18 cellular contexts compared by ENCODE assay signal in genomic region chr11:72314600-72315386, GRCh38.
DNase-seq lines count a peak whose midpoint lies in the region; ATAC-seq and TF ChIP-seq lines count a peak whose summit lies in the region.
"Had no signal": no experiment of that assay in that cellular context is flagged by ENCODE, and none has a peak within 500 bp of the region (broad histone marks: within the 10 kb centered on the region; RNA-seq: fewer than 3 reads in every experiment).

No MANE protein-coding gene starts in this region.

- no peak overlapping the region for H3K27ac ChIP-seq in thyroid gland
- H3K27ac ChIP-seq: PC-9, SK-N-MC had no signal

- H3K4me3 ChIP-seq in thyroid gland (replicated peaks in 1 of 3): no peak overlapping the region
- H3K4me3 ChIP-seq: PC-9, SK-N-MC had no signal

- POLR2A ChIA-PET in WTC11 (lab: Charles Lee): interaction anchor here (0.5 kb wide), 1 partner anchor 37 kb away, joined by 3 read pairs; no protein-coding TSS in a partner anchor

- H3K36me3 Mint-ChIP-seq in activated naive CD4-positive, alpha-beta T cell treated with anti-CD3 and anti-CD28 coated beads, Interleukin-2, amount 10 ng/mL, durations not matched to agents 7 days and 5 days: no peaks in the 10 kb centered on the region
- H3K36me3 Mint-ChIP-seq in WTC11: no peaks in the 10 kb centered on the region

- no peaks in the 10 kb centered on the region for H3K9me3 Mint-ChIP-seq in activated naive CD4-positive, alpha-beta T cell treated with anti-CD3 and anti-CD28 coated beads, Interleukin-2, amount 10 ng/mL, durations not matched to agents 7 days and 5 days
- H3K9me3 Mint-ChIP-seq in WTC11: no peaks in the 10 kb centered on the region
- H3K9me3 Mint-ChIP-seq: HFFc6 had no signal

- no peak for TF ChIP-seq POLR2A in thyroid gland (IDR thresholded peaks at IDR 0.05)

- H3K27me3 ChIP-seq in thyroid gland: no peaks in the 10 kb centered on the region

- peaks cover 0 to 6% of the 10 kb centered on the region in 2 donors for H3K36me3 ChIP-seq in thyroid gland

- H3K4me3 Mint-ChIP-seq in activated naive CD4-positive, alpha-beta T cell treated with anti-CD3 and anti-CD28 coated beads, Interleukin-2, amount 10 ng/mL, durations not matched to agents 7 days and 5 days: no peak overlapping the region
- H3K4me3 Mint-ChIP-seq in WTC11: no peak overlapping the region
- H3K4me3 Mint-ChIP-seq: B cell, HFFc6 had no signal

- H3K27ac Mint-ChIP-seq in activated naive CD4-positive, alpha-beta T cell treated with anti-CD3 and anti-CD28 coated beads, Interleukin-2, amount 10 ng/mL, durations not matched to agents 7 days and 5 days: peak overlapping the region; percentile 47
- H3K27ac Mint-ChIP-seq in WTC11: peak overlapping the region; percentile 90
- H3K27ac Mint-ChIP-seq: B cell, HFFc6 had no signal

- intact Hi-C loops in thyroid gland (cut with DNase I): no loop called here

- 78 to 81% methylated on average over 6 of the region's 6 CpGs for WGBS in thyroid gland, 2 donors

- ATAC-seq in WTC11 (peak; percentile 82), GM18502 (IDR thresholded peaks at IDR 0.05; ENCODE audit: poor library complexity, unreplicated experiment) (no peak)

- no peaks in the 10 kb centered on the region for H3K27me3 Mint-ChIP-seq in activated naive CD4-positive, alpha-beta T cell treated with anti-CD3 and anti-CD28 coated beads, Interleukin-2, amount 10 ng/mL, durations not matched to agents 7 days and 5 days
- H3K27me3 Mint-ChIP-seq in WTC11 (ENCODE audit: low read depth): no peaks in the 10 kb centered on the region
- H3K27me3 Mint-ChIP-seq: B cell had no signal

- H3K4me1 Mint-ChIP-seq in activated naive CD4-positive, alpha-beta T cell treated with anti-CD3 and anti-CD28 coated beads, Interleukin-2, amount 10 ng/mL, durations not matched to agents 7 days and 5 days: peaks cover 7% of the 10 kb centered on the region
- H3K4me1 Mint-ChIP-seq in WTC11: peaks cover 15% of the 10 kb centered on the region
- H3K4me1 Mint-ChIP-seq: B cell had no signal

- H3K4me1 ChIP-seq in thyroid gland: no peaks in the 10 kb centered on the region

- TF ChIP-seq CTCF in WTC11 (IDR thresholded peaks at IDR 0.05) (no peak), thyroid gland (IDR thresholded peaks at IDR 0.05) (no peak)

- CTCF ChIA-PET in activated naive CD4-positive, alpha-beta T cell treated with anti-CD3 and anti-CD28 coated beads, Interleukin-2, amount 10 ng/mL, durations not matched to agents 7 days and 5 days (lab: Charles Lee): interaction anchor here (0.8 to 3.2 kb wide), 3 partner anchors 100 to 116 kb away, joined by 3 to 14 read pairs (median 5); no protein-coding TSS in a partner anchor
- CTCF ChIA-PET in WTC11 (lab: Charles Lee): interaction anchor here (0.7 to 3.6 kb wide), 9 partner anchors 10 to 290 kb away, joined by 3 to 22 read pairs (median 4); no protein-coding TSS in a partner anchor

- H3K9me3 ChIP-seq in thyroid gland: no peaks in the 10 kb centered on the region

- DNase-seq in activated naive CD4-positive, alpha-beta T cell treated with anti-CD3 and anti-CD28 coated beads, Interleukin-2, amount 10 ng/mL, durations not matched to agents 7 days and 5 days: no peak
- no peak for DNase-seq in activated naive CD4-positive, alpha-beta T cell treated with anti-CD3 and anti-CD28 coated beads, Interleukin-2, amount 50 U/mL, for 16 hours
- no peak for DNase-seq in WTC11 (ENCODE audit: low spot score)
- peak; percentile 36 for DNase-seq in iPS-NIHi11 (ENCODE audit: low spot score)
- no peak for DNase-seq in thyroid gland
- no peak for DNase-seq in NCI-H1092 treated with DMSO at 0.1 percent for 48 hours (lab: John Stamatoyannopoulos, UW)
- DNase-seq: DMS79, HFFc6, Kasumi-1, NCI-H1417 treated with DMSO at 0.1 percent for 48 hours, NCI-H187 treated with DMSO at 0.1 percent for 48 hours, NCI-H69, PC-9, RPMI8226, SHP77 treated with DMSO at 0.1 percent for 48 hours had no signal

TF ChIP-seq in WTC11, 78 proteins besides CTCF, POLR2A, EP300 and RAD21:
- TF ChIP-seq JAZF1 (CRISPR knock-in tag; IDR thresholded peaks at IDR 0.05): no peak
- TF ChIP-seq NFATC4 (CRISPR knock-in tag; IDR thresholded peaks at IDR 0.05): no peak
- no peak for TF ChIP-seq NFYB (CRISPR knock-in tag; conservative IDR thresholded peaks at IDR 0.05; ENCODE audit: low read depth)
- TF ChIP-seq ZNF396 (CRISPR knock-in tag; IDR thresholded peaks at IDR 0.05; ENCODE audit: borderline replicate concordance): no peak
- TF ChIP-seq HMGXB4 (CRISPR knock-in tag; IDR thresholded peaks at IDR 0.05): no peak
- TF ChIP-seq FOXK1 (CRISPR knock-in tag; IDR thresholded peaks at IDR 0.05): no peak
- TF ChIP-seq ATF3 (CRISPR knock-in tag; conservative IDR thresholded peaks at IDR 0.05): no peak
- no peak for TF ChIP-seq CBFB (CRISPR knock-in tag; IDR thresholded peaks at IDR 0.05; ENCODE audit: low read depth)
- TF ChIP-seq, protein P1, sequence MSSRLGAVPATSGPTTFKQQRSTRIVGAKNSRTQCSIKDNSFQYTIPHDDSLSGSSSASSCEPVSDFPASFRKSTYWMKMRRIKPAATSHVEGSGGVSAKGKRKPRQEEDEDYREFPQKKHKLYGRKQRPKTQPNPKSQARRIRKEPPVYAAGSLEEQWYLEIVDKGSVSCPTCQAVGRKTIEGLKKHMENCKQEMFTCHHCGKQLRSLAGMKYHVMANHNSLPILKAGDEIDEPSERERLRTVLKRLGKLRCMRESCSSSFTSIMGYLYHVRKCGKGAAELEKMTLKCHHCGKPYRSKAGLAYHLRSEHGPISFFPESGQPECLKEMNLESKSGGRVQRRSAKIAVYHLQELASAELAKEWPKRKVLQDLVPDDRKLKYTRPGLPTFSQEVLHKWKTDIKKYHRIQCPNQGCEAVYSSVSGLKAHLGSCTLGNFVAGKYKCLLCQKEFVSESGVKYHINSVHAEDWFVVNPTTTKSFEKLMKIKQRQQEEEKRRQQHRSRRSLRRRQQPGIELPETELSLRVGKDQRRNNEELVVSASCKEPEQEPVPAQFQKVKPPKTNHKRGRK (CRISPR knock-in tag; IDR thresholded peaks at IDR 0.05; ENCODE audit: borderline replicate concordance): no peak
